In genomic region chr19:19193926-19194325, GRCh38 we compare ENCODE assay signal across 7 cellular contexts. TPM values are rescaled to one million over a fixed set of nuclear protein-coding genes. Genes with fewer than 3 reads are reported as not detected.
DNase-seq lines count a peak whose midpoint lies in the region; ATAC-seq lines count a peak whose summit lies in the region.
"Had no signal": no experiment of that assay in that cellular context is flagged by ENCODE, and none has a peak within 500 bp of the region (broad histone marks: within the 10 kb centered on the region; RNA-seq: fewer than 3 reads in every experiment).

No MANE protein-coding gene starts in this region.

- peak overlapping the region in 5 of 8 donors; percentile 29 to 100 (median 53) for H3K27ac Mint-ChIP-seq in CD8-positive, alpha-beta memory T cell
- H3K27ac Mint-ChIP-seq in T-cell (peak overlapping the region; percentile 55 to 66), memory B cell (peak overlapping the region; percentile 28)

- no peak overlapping the region for H3K27ac ChIP-seq in CD8-positive, alpha-beta memory T cell (ENCODE audit: low read depth, low read length)

- H3K9me3 Mint-ChIP-seq in CD8-positive, alpha-beta memory T cell = no peaks in the 10 kb centered on the region
- H3K9me3 Mint-ChIP-seq in T-cell (no peaks in the 10 kb centered on the region), memory B cell (no peaks in the 10 kb centered on the region)

- CTCF ChIA-PET in CD8-positive, alpha-beta memory T cell (lab: Charles Lee) = interaction anchor here (1.2 to 4.0 kb wide), 3 partner anchors 8 to 31 kb away, joined by 3 to 17 read pairs (median 9); partner anchors contain the start of gene NR2C2AP
- CTCF ChIA-PET in T-cell (lab: Charles Lee) = no interaction called here

- ATAC-seq in T-cell (replicated peaks in 1 of 4) = no peak
- no peak for ATAC-seq in memory B cell (ENCODE audit: low read depth)
- no peak for ATAC-seq in GM19328 (IDR thresholded peaks at IDR 0.05; ENCODE audit: unreplicated experiment)
- ATAC-seq in GM21381 (IDR thresholded peaks at IDR 0.05; ENCODE audit: unreplicated experiment) = no peak

- H3K4me3 ChIP-seq in CD8-positive, alpha-beta memory T cell (ENCODE audit: low read length) = no peak overlapping the region

- H3K4me1 ChIP-seq in CD8-positive, alpha-beta memory T cell (ENCODE audit: insufficient read depth, low read length) = peaks cover 25% of the 10 kb centered on the region

- H3K4me1 Mint-ChIP-seq in CD8-positive, alpha-beta memory T cell = peaks cover 40 to 66% (median 42%) of the 10 kb centered on the region in 3 donors
- H3K4me1 Mint-ChIP-seq in T-cell (peaks cover 48 to 58% (median 49%) of the 10 kb centered on the region in 3 donors), memory B cell (peaks cover 31% of the 10 kb centered on the region)

- POLR2A ChIA-PET in CD8-positive, alpha-beta memory T cell (lab: Charles Lee) = interaction anchor here (2.7 kb wide), 1 partner anchor 9 kb away, joined by 36 read pairs; the partner anchor contains the start of gene NR2C2AP
- POLR2A ChIA-PET in T-cell (lab: Charles Lee) = no interaction called here

- no peak for DNase-seq in CD8-positive, alpha-beta memory T cell
- no peak for DNase-seq in T-cell
- DNase-seq in memory B cell (ENCODE audit: low spot score in 2 of 2) = no peak
- no peak for DNase-seq in ACHN
- DNase-seq: foreskin melanocyte had no signal

- H3K36me3 ChIP-seq in CD8-positive, alpha-beta memory T cell (ENCODE audit: insufficient read depth, low read length) = peaks cover 16% of the 10 kb centered on the region

- H3K4me3 Mint-ChIP-seq in CD8-positive, alpha-beta memory T cell = peak overlapping the region; percentile 92 to 99 (median 98)
- H3K4me3 Mint-ChIP-seq in T-cell (peak overlapping the region; percentile 96 to 98 (median 96)), memory B cell (peak overlapping the region; percentile 94)

- H3K27me3 Mint-ChIP-seq in CD8-positive, alpha-beta memory T cell = peaks cover 0 to 3% of the 10 kb centered on the region in 2 donors
- H3K27me3 Mint-ChIP-seq in T-cell (no peaks in the 10 kb centered on the region), memory B cell (no peaks in the 10 kb centered on the region)

- in situ Hi-C loops in ACHN (cut with HindIII; ENCODE audit: low pct_ligation_motif_present, low pct_unique_long_range_greater_than_20kb, low sequenced_read_pairs) = no loop called here

- H3K36me3 Mint-ChIP-seq in CD8-positive, alpha-beta memory T cell = peaks cover 0 to 47% (median 2%) of the 10 kb centered on the region in 3 donors
- peaks cover 17% of the 10 kb centered on the region for H3K36me3 Mint-ChIP-seq in T-cell
- H3K36me3 Mint-ChIP-seq in memory B cell = peaks cover 14% of the 10 kb centered on the region

- H3K27me3 ChIP-seq in CD8-positive, alpha-beta memory T cell (ENCODE audit: insufficient read depth, low read length, poor library complexity, severe bottlenecking) = no peaks in the 10 kb centered on the region

- no peaks in the 10 kb centered on the region for H3K9me3 ChIP-seq in CD8-positive, alpha-beta memory T cell (ENCODE audit: low read length)

RNA-seq across cellular contexts. Expression of gene RFXANK, which starts 1.9 kb away (rescaled TPM):
- 100 to 1,000 TPM in 1 of 2 experiments, 10 to 100 TPM in 1; 98.4 to 101 TPM for total RNA-seq in CD8-positive, alpha-beta memory T cell
- 71.2 TPM for polyA plus RNA-seq in CD8-positive, alpha-beta memory T cell
- 10 to 100 TPM; 63.8 to 92.8 (median 85.4) TPM for total RNA-seq in T-cell

RNA-seq across cellular contexts. Expression of gene BORCS8, which starts 2.0 kb away (rescaled TPM):
- 10 to 100 TPM; 37.3 to 40.1 TPM for total RNA-seq in CD8-positive, alpha-beta memory T cell
- 18.7 TPM for polyA plus RNA-seq in CD8-positive, alpha-beta memory T cell
- 10 to 100 TPM; 16.5 to 44.3 (median 35.5) TPM for total RNA-seq in T-cell

RNA-seq across cellular contexts. Expression of gene NR2C2AP, which starts 9.3 kb away (rescaled TPM):
- total RNA-seq in CD8-positive, alpha-beta memory T cell = 10 to 100 TPM; 59.5 to 60.7 TPM
- polyA plus RNA-seq in CD8-positive, alpha-beta memory T cell = 35.4 TPM
- 10 to 100 TPM; 17.8 to 32.2 (median 28.6) TPM for total RNA-seq in T-cell

RNA-seq across cellular contexts. Expression of gene NCAN, which starts 17.8 kb away (rescaled TPM):
- under 1 TPM in 1 of 2 experiments, not detected in 1; 0.04 TPM for total RNA-seq in CD8-positive, alpha-beta memory T cell
- not detected for polyA plus RNA-seq in CD8-positive, alpha-beta memory T cell
- under 1 TPM in 2 of 5 donors, not detected in 3; 0.03 to 0.10 TPM for total RNA-seq in T-cell

RNA-seq across cellular contexts. Expression of gene MEF2B, which starts 23.9 kb away (rescaled TPM):
- total RNA-seq in CD8-positive, alpha-beta memory T cell = 1 to 10 TPM; 1.5 to 2.0 TPM
- not detected for polyA plus RNA-seq in CD8-positive, alpha-beta memory T cell
- 1 to 10 TPM; 3.3 to 6.4 (median 6.0) TPM for total RNA-seq in T-cell
